ENCODE assay signal across 11 cellular contexts in the genomic region with DNA sequence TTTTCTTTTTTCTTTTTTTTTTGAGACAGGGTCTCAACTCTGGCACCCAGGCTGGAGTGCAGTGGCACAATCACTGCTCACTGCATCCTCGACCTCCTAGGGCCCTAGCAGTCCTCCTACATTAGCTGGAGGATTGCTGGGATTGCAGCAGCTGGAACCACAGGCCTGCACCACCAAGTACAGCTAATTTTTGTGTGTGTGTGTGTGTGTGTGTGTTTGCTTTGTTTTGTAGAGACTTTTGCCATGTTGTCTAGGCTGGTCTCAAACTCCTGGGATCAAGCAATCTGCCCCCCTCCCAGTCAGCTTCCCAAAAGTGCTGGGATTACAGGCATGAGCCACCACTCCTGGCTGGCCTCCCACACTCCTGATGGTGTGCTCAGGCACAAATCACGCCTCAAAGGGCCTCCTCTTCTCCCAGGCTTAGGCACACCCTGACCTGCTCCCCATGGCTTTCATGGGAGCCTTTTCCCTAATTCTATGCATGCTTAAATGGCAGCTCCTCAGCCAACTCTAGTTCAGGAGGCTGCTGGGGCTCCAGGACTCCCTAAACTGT. TPM values are rescaled to one million over a fixed set of nuclear protein-coding genes. Genes with fewer than 3 reads are reported as not detected.
A peak's percentile ranks its signal among the peaks of the same experiment; 100 is the strongest.
DNase-seq lines count a peak whose midpoint lies in the region; ATAC-seq and TF ChIP-seq lines count a peak whose summit lies in the region.
"Had no signal": no experiment of that assay in that cellular context is flagged by ENCODE, and none has a peak within 500 bp of the region (broad histone marks: within the 10 kb centered on the region; RNA-seq: fewer than 3 reads in every experiment).

No MANE protein-coding gene starts in this region.

- H3K27ac Mint-ChIP-seq in activated naive CD4-positive, alpha-beta T cell treated with anti-CD3 and anti-CD28 coated beads, Interleukin-2, amount 10 ng/mL, durations not matched to agents 7 days and 5 days, result no peak overlapping the region
- H3K27ac Mint-ChIP-seq in mesothelial cell of epicardium (peak overlapping the region; percentile 95), type B pancreatic cell (peak overlapping the region; percentile 63)

- H3K36me3 Mint-ChIP-seq in activated naive CD4-positive, alpha-beta T cell treated with anti-CD3 and anti-CD28 coated beads, Interleukin-2, amount 10 ng/mL, durations not matched to agents 7 days and 5 days, result peaks cover 11% of the 10 kb centered on the region
- peaks cover 9% of the 10 kb centered on the region for H3K36me3 Mint-ChIP-seq in mesothelial cell of epicardium
- peaks cover 4% of the 10 kb centered on the region for H3K36me3 Mint-ChIP-seq in type B pancreatic cell

- H3K4me3 Mint-ChIP-seq in activated naive CD4-positive, alpha-beta T cell treated with anti-CD3 and anti-CD28 coated beads, Interleukin-2, amount 10 ng/mL, durations not matched to agents 7 days and 5 days, result peak overlapping the region; percentile 77
- H3K4me3 Mint-ChIP-seq in mesothelial cell of epicardium (peak overlapping the region; percentile 56), type B pancreatic cell (peak overlapping the region; percentile 81)

- H3K9me3 Mint-ChIP-seq in activated naive CD4-positive, alpha-beta T cell treated with anti-CD3 and anti-CD28 coated beads, Interleukin-2, amount 10 ng/mL, durations not matched to agents 7 days and 5 days, result peaks cover 5% of the 10 kb centered on the region
- H3K9me3 Mint-ChIP-seq in mesothelial cell of epicardium, result no peaks in the 10 kb centered on the region
- no peaks in the 10 kb centered on the region for H3K9me3 Mint-ChIP-seq in type B pancreatic cell

- TF ChIP-seq CTCF in mesothelial cell of epicardium (IDR thresholded peaks at IDR 0.05; ENCODE audit: unreplicated experiment) (no peak), type B pancreatic cell (conservative IDR thresholded peaks at IDR 0.05) (no peak)

- no peak for ATAC-seq in GM21360 (IDR thresholded peaks at IDR 0.05; ENCODE audit: unreplicated experiment)
- ATAC-seq: mucosa of descending colon had no signal

- H3K27ac ChIP-seq in caudate nucleus (ENCODE audit: low read depth, low read length), result peak overlapping the region; percentile 37

- CTCF ChIA-PET in activated naive CD4-positive, alpha-beta T cell treated with anti-CD3 and anti-CD28 coated beads, Interleukin-2, amount 10 ng/mL, durations not matched to agents 7 days and 5 days (lab: Charles Lee), result interaction anchor here (1.0 to 1.1 kb wide), 2 partner anchors 10 to 81 kb away, joined by 3 read pairs; no protein-coding TSS in a partner anchor

- no peak for DNase-seq in activated naive CD4-positive, alpha-beta T cell treated with anti-CD3 and anti-CD28 coated beads, Interleukin-2, amount 10 ng/mL, durations not matched to agents 7 days and 5 days
- no peak for DNase-seq in activated naive CD4-positive, alpha-beta T cell treated with Interleukin-2 at 50 U/mL for 16 hours
- DNase-seq in caudate nucleus (lab: John Stamatoyannopoulos, UW) (no peak), mesothelial cell of epicardium (ENCODE audit: low spot score in 2 of 2, unreplicated experiment in 2 of 2) (no peak), type B pancreatic cell (ENCODE audit: extremely low spot score, unreplicated experiment) (no peak), NOMO-1 (lab: John Stamatoyannopoulos, UW; ENCODE audit: unreplicated experiment in 2 of 2) (no peak)
- DNase-seq in activated CD4-positive, alpha-beta T cell treated with anti-CD3 and anti-CD28 coated beads, Interleukin-2, amount 50 U/mL, for 48 hours, result no peak
- DNase-seq: activated CD4-positive, alpha-beta T cell treated with anti-CD3 and anti-CD28 coated beads, Interleukin-2, amount 50 U/mL, for 4 hours; effector CD8-positive, alpha-beta T cell had no signal

- H3K4me1 Mint-ChIP-seq in activated naive CD4-positive, alpha-beta T cell treated with anti-CD3 and anti-CD28 coated beads, Interleukin-2, amount 10 ng/mL, durations not matched to agents 7 days and 5 days, result peaks cover 53% of the 10 kb centered on the region
- peaks cover 28% of the 10 kb centered on the region for H3K4me1 Mint-ChIP-seq in mesothelial cell of epicardium
- peaks cover 14% of the 10 kb centered on the region for H3K4me1 Mint-ChIP-seq in type B pancreatic cell (ENCODE audit: unreplicated experiment)

- H3K27me3 Mint-ChIP-seq in activated naive CD4-positive, alpha-beta T cell treated with anti-CD3 and anti-CD28 coated beads, Interleukin-2, amount 10 ng/mL, durations not matched to agents 7 days and 5 days, result peaks cover 38% of the 10 kb centered on the region
- H3K27me3 Mint-ChIP-seq in mesothelial cell of epicardium (ENCODE audit: low read depth), result no peaks in the 10 kb centered on the region
- no peaks in the 10 kb centered on the region for H3K27me3 Mint-ChIP-seq in type B pancreatic cell

RNA-seq across cellular contexts. Expression of gene FAM229A, which starts 9.4 kb away (rescaled TPM):
- total RNA-seq in mesothelial cell of epicardium (12.5 to 12.9 TPM (median 12.5 TPM) in 3 replicates), type B pancreatic cell (ENCODE audit: low replicate concordance) (4.7 and 8.7 TPM in 2 replicates)

RNA-seq across cellular contexts. Expression of gene TSSK3, which starts 9.4 kb away (rescaled TPM):
- total RNA-seq in mesothelial cell of epicardium, result 6.6 to 8.1 TPM (median 7.8 TPM) in 3 replicates
- total RNA-seq in type B pancreatic cell (ENCODE audit: low replicate concordance), result 2.1 and 3.8 TPM in 2 replicates

RNA-seq across cellular contexts. Expression of gene MARCKSL1, which starts 16.9 kb away (rescaled TPM):
- total RNA-seq in mesothelial cell of epicardium (487 to 496 TPM (median 495 TPM) in 3 replicates), type B pancreatic cell (ENCODE audit: low replicate concordance) (247 and 465 TPM in 2 replicates)

RNA-seq across cellular contexts. Expression of gene BSDC1, which starts 41.3 kb away (rescaled TPM):
- 73.4 to 74.8 TPM (median 74.6 TPM) in 3 replicates for total RNA-seq in mesothelial cell of epicardium
- total RNA-seq in type B pancreatic cell (ENCODE audit: low replicate concordance), result 66.5 and 71.3 TPM in 2 replicates
